Comparison of ENCODE assay signal across 9 cellular contexts in genomic region chr11:72676874-72677341, GRCh38. TPM values are rescaled to one million over a fixed set of nuclear protein-coding genes. Genes with fewer than 3 reads are reported as not detected.
A peak's percentile ranks its signal among the peaks of the same experiment; 100 is the strongest.
DNase-seq lines count a peak whose midpoint lies in the region; ATAC-seq, FAIRE-seq and TF ChIP-seq lines count a peak whose summit lies in the region.
"Had no signal": no experiment of that assay in that cellular context is flagged by ENCODE, and none has a peak within 500 bp of the region (broad histone marks: within the 10 kb centered on the region; RNA-seq: fewer than 3 reads in every experiment).

No MANE protein-coding gene starts in this region.

- H3K27ac ChIP-seq in HEK293 (ENCODE audit: extremely low read depth, low read depth, low read length) (no peak overlapping the region), kidney (ENCODE audit: low read depth in 2 of 2, low read length in 2 of 2) (no peak overlapping the region)
- H3K27ac ChIP-seq: parathyroid adenoma had no signal

- POLR2A ChIA-PET in HEK293 (lab: Yijun Ruan, JAX) = no interaction called here

- intact Hi-C loops in kidney (cut with DNase I) = no loop called here

- TF ChIP-seq CTCF in HEK293 (tag by site-specific recombination; IDR thresholded peaks at IDR 0.05) (no peak), kidney (IDR thresholded peaks at IDR 0.05; ENCODE audit: borderline replicate concordance, extremely low read depth, insufficient read depth) (no peak)

- no peak for ATAC-seq in GM18517 (IDR thresholded peaks at IDR 0.05; ENCODE audit: unreplicated experiment)

- H3K9me3 ChIP-seq in HEK293 (ENCODE audit: control insufficient read depth, insufficient read depth, low read depth, low read length) = no peaks in the 10 kb centered on the region
- H3K9me3 ChIP-seq in kidney (ENCODE audit: control insufficient read depth in 1 of 2, low read length in 2 of 2) = no peaks in the 10 kb centered on the region

- no peak overlapping the region for H3K9ac ChIP-seq in kidney (ENCODE audit: low read length in 2 of 2)
- H3K9ac ChIP-seq: parathyroid adenoma had no signal

- FAIRE-seq in kidney (lab: Jason Lieb, UNC) = no peak

- peak; percentile 24 to 48 (median 39) for DNase-seq in T-helper 1 cell
- peak; percentile 34 for DNase-seq in amniotic epithelial cell (ENCODE audit: low read depth)
- DNase-seq in kidney = peak; percentile 84
- peak; percentile 27 to 55 (median 40) for DNase-seq in stimulated activated CD4-positive, alpha-beta T cell treated with anti-CD3 and anti-CD28 coated beads, TNF-alpha, amount 100 ng/mL, for 4 hours (ENCODE audit: low read depth in 3 of 3)
- no peak for DNase-seq in NCI-H128 (lab: John Stamatoyannopoulos, UW; ENCODE audit: unreplicated experiment)
- DNase-seq in DMS114 treated with DMSO at 0.1 percent for 48 hours (lab: John Stamatoyannopoulos, UW; ENCODE audit: unreplicated experiment) = no peak

- H3K36me3 ChIP-seq in HEK293 (ENCODE audit: control insufficient read depth in 2 of 2, insufficient read depth in 1 of 2, low read length in 2 of 2) = no peaks in the 10 kb centered on the region
- H3K36me3 ChIP-seq in kidney (ENCODE audit: control insufficient read depth in 1 of 2, insufficient read depth in 2 of 2, low read length in 2 of 2) = no peaks in the 10 kb centered on the region

- H3K4me1 ChIP-seq in HEK293 (ENCODE audit: control insufficient read depth, insufficient read depth, low read length) (no peaks in the 10 kb centered on the region), kidney (ENCODE audit: control insufficient read depth in 1 of 2, insufficient read depth in 1 of 2, low read depth in 1 of 2, low read length in 2 of 2) (no peaks in the 10 kb centered on the region)
- H3K4me1 ChIP-seq: parathyroid adenoma had no signal

- CTCF ChIA-PET in HEK293 (lab: Yijun Ruan, JAX) = interaction anchor here (0.6 to 2.5 kb wide), 6 partner anchors 11 to 432 kb away, joined by 3 to 7 read pairs (median 4); no protein-coding TSS in a partner anchor

- H3K4me3 ChIP-seq in HEK293 (ENCODE audit: low read depth, low read length) (no peak overlapping the region), kidney (ENCODE audit: low read length in 2 of 2) (no peak overlapping the region)

TF ChIP-seq in HEK293, 187 proteins besides CTCF, POLR2A, EP300 and RAD21 (continues in another document):
- TF ChIP-seq EGR2 (tag by site-specific recombination; IDR thresholded peaks at IDR 0.05; ENCODE audit: low read depth) (peak; percentile 79), ZNF157 (tag by site-specific recombination; IDR thresholded peaks at IDR 0.05) (no peak), SP3 (tag by site-specific recombination; IDR thresholded peaks at IDR 0.05) (0 out of 2 replicates have a peak, but pooled peaks have one; percentile 14), ZNF146 (tag by site-specific recombination; IDR thresholded peaks at IDR 0.05) (no peak), ZNF169 (tag by site-specific recombination; IDR thresholded peaks at IDR 0.05) (no peak), ZNF175 (tag by site-specific recombination; IDR thresholded peaks at IDR 0.05) (no peak), ZBTB20 (tag by site-specific recombination; IDR thresholded peaks at IDR 0.05) (peak; percentile 35; the same call in 1 of the 2 replicates), ZSCAN5A (tag by site-specific recombination; IDR thresholded peaks at IDR 0.05) (no peak), ZNF785 (tag by site-specific recombination; IDR thresholded peaks at IDR 0.05) (no peak), ZNF549 (tag by site-specific recombination; IDR thresholded peaks at IDR 0.05) (no peak), ZNF561 (tag by site-specific recombination; IDR thresholded peaks at IDR 0.05; ENCODE audit: borderline replicate concordance) (no peak), ZNF239 (tag by site-specific recombination; IDR thresholded peaks at IDR 0.05) (no peak), ZSCAN30 (tag by site-specific recombination; IDR thresholded peaks at IDR 0.05) (no peak), PRDM4 (tag by site-specific recombination; IDR thresholded peaks at IDR 0.05) (peak; percentile 86), BCL11B (tag by site-specific recombination; IDR thresholded peaks at IDR 0.05; ENCODE audit: low read depth) (no peak), ZNF202 (tag by site-specific recombination; IDR thresholded peaks at IDR 0.05; ENCODE audit: borderline replicate concordance) (no peak), ZBTB26 (tag by site-specific recombination; optimal IDR thresholded peaks at IDR 0.05) (peak; percentile 19), ZNF596 (tag by site-specific recombination; IDR thresholded peaks at IDR 0.05) (no peak), ZNF214 (tag by site-specific recombination; IDR thresholded peaks at IDR 0.05; ENCODE audit: borderline replicate concordance) (no peak), FEZF1 (tag by site-specific recombination; IDR thresholded peaks at IDR 0.05) (no peak), ZBTB49 (tag by site-specific recombination; IDR thresholded peaks at IDR 0.05; ENCODE audit: low read depth) (no peak), BCL6B (tag by site-specific recombination; IDR thresholded peaks at IDR 0.05) (no peak), ZNF624 (tag by site-specific recombination; IDR thresholded peaks at IDR 0.05) (no peak), ZNF707 (tag by site-specific recombination; IDR thresholded peaks at IDR 0.05) (no peak)

RNA-seq across cellular contexts. Expression of gene PDE2A, which starts 2.7 kb away (rescaled TPM):
- total RNA-seq in kidney = 42.0 TPM
- polyA plus RNA-seq in kidney (ENCODE audit: insufficient read depth, low read depth, low replicate concordance) = 12.6 TPM

Comparison
In these comparisons a context has a peak if more than half of its experiments do, and no peak if none do; other contexts are left out.
1. DNase-seq: peak in T-helper 1 cell (5 of 5), amniotic epithelial cell (single experiment), kidney (single experiment) and stimulated activated CD4-positive, alpha-beta T cell treated with anti-CD3 and anti-CD28 coated beads, TNF-alpha, amount 100 ng/mL, for 4 hours (3 of 3); none in NCI-H128 (single experiment) and DMS114 treated with DMSO at 0.1 percent for 48 hours (single experiment).